ENCODE assay signal across 9 cellular contexts in genomic region chr4:139692300-139693012, GRCh38. TPM values are rescaled to one million over a fixed set of nuclear protein-coding genes. Genes with fewer than 3 reads are reported as not detected.
DNase-seq lines count a peak whose midpoint lies in the region; ATAC-seq, FAIRE-seq and TF ChIP-seq lines count a peak whose summit lies in the region.
"Had no signal": no experiment of that assay in that cellular context is flagged by ENCODE, and none has a peak within 500 bp of the region (broad histone marks: within the 10 kb centered on the region; RNA-seq: fewer than 3 reads in every experiment).

No MANE protein-coding gene starts in this region.

- H3K27me3 ChIP-seq in psoas muscle (ENCODE audit: insufficient read depth in 3 of 3, low read length in 2 of 3), result no peaks in the 10 kb centered on the region
- no peaks in the 10 kb centered on the region for H3K27me3 ChIP-seq in prostate gland (replicated peaks; ENCODE audit: insufficient read depth)

- H3K4me1 ChIP-seq in psoas muscle (peaks cover 16% of the 10 kb centered on the region), prostate gland (replicated peaks) (no peaks in the 10 kb centered on the region)

- ATAC-seq in psoas muscle, result peak; percentile 88 to 96 (median 94)
- ATAC-seq in HG03196 (IDR thresholded peaks at IDR 0.05; ENCODE audit: unreplicated experiment), result no peak

- TF ChIP-seq POLR2A in GM12891 (IDR thresholded peaks at IDR 0.05; ENCODE audit: low read depth, low read length), result no peak
- TF ChIP-seq POLR2A in NB4 (IDR thresholded peaks at IDR 0.05; ENCODE audit: extremely low read depth, insufficient read length), result no peak
- TF ChIP-seq POLR2A in prostate gland (IDR thresholded peaks at IDR 0.05), result no peak

- H3K4me3 ChIP-seq in NB4 (ENCODE audit: low read depth, low read length) (no peak overlapping the region), epithelial cell of esophagus (ENCODE audit: low read length) (no peak overlapping the region), psoas muscle (no peak overlapping the region), prostate gland (no peak overlapping the region)

- FAIRE-seq in GM12891 (lab: Jason Lieb, UNC), result no peak
- FAIRE-seq: colon had no signal

- DNase-seq in GM12891 (ENCODE audit: insufficient read length, low spot score) (no peak), NB4 (ENCODE audit: low read depth) (peak; percentile 17), epithelial cell of esophagus (ENCODE audit: low read depth) (peak; percentile 36), psoas muscle (peak in 1 of 2 donors; percentile 60), prostate gland (ENCODE audit: low spot score) (no peak), germinal center (ENCODE audit: low spot score) (no peak)

- peak; percentile 12 for TF ChIP-seq CTCF in NB4 (IDR thresholded peaks at IDR 0.05; ENCODE audit: low read depth, low read length)
- TF ChIP-seq CTCF in epithelial cell of esophagus (IDR thresholded peaks at IDR 0.05; ENCODE audit: insufficient read depth, low read depth, low read length, missing control alignments), result peak; percentile 64
- TF ChIP-seq CTCF in psoas muscle (IDR thresholded peaks at IDR 0.05), result peak; percentile 47
- no peak for TF ChIP-seq CTCF in prostate gland (IDR thresholded peaks at IDR 0.05)

- WGBS in psoas muscle, 3 donors, result 17 to 29% (median 20%) methylated on average over 4 of the region's 4 CpGs
- WGBS in prostate gland, result 38% methylated on average over 4 of the region's 4 CpGs

- H3K27ac ChIP-seq in psoas muscle (peak overlapping the region; percentile 56), prostate gland (no peak overlapping the region)
- H3K27ac ChIP-seq: VCaP had no signal

- peaks cover 0 to 17% of the 10 kb centered on the region in 2 donors for H3K36me3 ChIP-seq in psoas muscle (ENCODE audit: insufficient read depth in 1 of 2, low read depth in 1 of 2)
- H3K36me3 ChIP-seq in prostate gland, result no peaks in the 10 kb centered on the region

- intact Hi-C loops in psoas muscle (cut with DNase I), result no loop called here
- intact Hi-C loops in prostate gland (cut with DNase I), result no loop called here

- H3K9me3 ChIP-seq in psoas muscle (no peaks in the 10 kb centered on the region), prostate gland (no peaks in the 10 kb centered on the region)

TF ChIP-seq in GM12891, 5 proteins besides CTCF, POLR2A, EP300 and RAD21:
- TF ChIP-seq POU2F2 (IDR thresholded peaks at IDR 0.05; ENCODE audit: low read depth, low read length) (no peak), SPI1 (IDR thresholded peaks at IDR 0.05; ENCODE audit: low read depth, low read length) (peak; percentile 28; the same call in 1 of the 2 replicates), PAX5 (IDR thresholded peaks at IDR 0.05; ENCODE audit: insufficient read depth, low read length, severe bottlenecking) (no peak), POLR2AphosphoS5 (IDR thresholded peaks at IDR 0.05; ENCODE audit: low read depth, low read length) (no peak)

RNA-seq across cellular contexts. Expression of gene MGST2, which starts 26.8 kb away (rescaled TPM):
- polyA plus RNA-seq in GM12891 (2012; ENCODE audit: low read depth, missing spikeins), result 33.4 TPM
- total RNA-seq in psoas muscle, result 10 to 100 TPM; 18.2 to 56.2 (median 50.4) TPM
- 10 to 100 TPM; 25.6 to 47.0 (median 32.7) TPM for polyA plus RNA-seq in psoas muscle
- total RNA-seq in prostate gland, result 100 to 1,000 TPM; 101 to 135 TPM

Comparison
In these comparisons a context has a peak if more than half of its experiments do, and no peak if none do; other contexts are left out.
1. DNase-seq: peak in NB4 (single experiment) and epithelial cell of esophagus (single experiment); none in GM12891 (single experiment), prostate gland (single experiment) and germinal center (single experiment).
2. CTCF ChIP-seq: peak in NB4 (single experiment), epithelial cell of esophagus (single experiment) and psoas muscle (single experiment); none in prostate gland (0 of 4).